ENCODE assay signal across 1 cellular context in genomic region chr4:7425171-7425570, GRCh38.
TF ChIP-seq lines count a peak whose summit lies in the region.

No MANE protein-coding gene starts in this region.

TF ChIP-seq in H1, 55 proteins besides CTCF, POLR2A, EP300 and RAD21:
- TF ChIP-seq EGR1 (IDR thresholded peaks at IDR 0.05; ENCODE audit: borderline replicate concordance, low read depth, low read length) (no peak), ASH2L (IDR thresholded peaks at IDR 0.05; ENCODE audit: low read length) (no peak), RXRA (IDR thresholded peaks at IDR 0.05; ENCODE audit: insufficient read depth, low read depth, low read length) (no peak)
